Comparison of ENCODE assay signal across 27 cellular contexts in the genomic region with DNA sequence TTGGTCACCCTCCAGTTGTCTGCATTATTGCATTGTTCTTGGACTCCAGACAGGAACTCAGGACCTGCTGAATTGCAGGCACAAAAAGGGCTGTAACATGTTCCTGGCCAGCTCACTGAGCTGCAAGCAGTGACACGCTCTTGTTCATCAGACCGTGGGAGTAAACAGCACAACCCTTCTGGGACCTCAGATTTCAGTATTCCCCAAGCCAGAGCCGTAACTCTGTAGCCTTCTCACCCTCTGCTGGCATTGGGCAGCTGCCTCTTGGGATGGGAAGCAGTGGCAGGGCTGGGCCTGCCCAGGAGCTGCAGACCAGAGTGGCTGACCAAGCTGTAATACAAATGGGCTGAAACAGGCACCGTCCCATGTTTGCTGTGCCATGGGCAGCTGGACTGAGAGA.
DNase-seq lines count a peak whose midpoint lies in the region; ATAC-seq, FAIRE-seq and TF ChIP-seq lines count a peak whose summit lies in the region.
"Had no signal": no experiment of that assay in that cellular context is flagged by ENCODE, and none has a peak within 500 bp of the region (broad histone marks: within the 10 kb centered on the region; RNA-seq: fewer than 3 reads in every experiment).

No MANE protein-coding gene starts in this region.

- no peak for TF ChIP-seq RAD21 in H1 (IDR thresholded peaks at IDR 0.05 in 1 of 2, conservative IDR thresholded peaks at IDR 0.05 in 1 of 2; ENCODE audit: low read depth in 2 of 2, low read length in 2 of 2)

- no peak overlapping the region for H2BK15ac ChIP-seq in H1 (ENCODE audit: low read length)

- H3K27me3 Mint-ChIP-seq in neural progenitor cell (ENCODE audit: insufficient read depth, low read depth), result no peaks in the 10 kb centered on the region
- H3K27me3 Mint-ChIP-seq: CD4-positive, CD25-positive, alpha-beta regulatory T cell had no signal

- H2BK5ac ChIP-seq in H1 (ENCODE audit: low read depth, low read length), result no peak overlapping the region

- no peak overlapping the region for H3K56ac ChIP-seq in H1 (replicated peaks; ENCODE audit: insufficient read length, low read depth, low read length)

- TF ChIP-seq POLR2A in H1 (IDR thresholded peaks at IDR 0.05; ENCODE audit: control extremely low read depth in 1 of 2, low read depth in 2 of 2, low read length in 2 of 2), result no peak

- 0 out of 2 replicates have a peak overlapping the region, but pooled peaks have one; percentile 35 for H2BK12ac ChIP-seq in H1 (ENCODE audit: low read depth, low read length)

- H3K36me3 Mint-ChIP-seq in neural progenitor cell, result no peaks in the 10 kb centered on the region
- H3K36me3 Mint-ChIP-seq: CD4-positive, CD25-positive, alpha-beta regulatory T cell had no signal

- H3K79me2 ChIP-seq in H1 (ENCODE audit: control insufficient read depth in 1 of 2, insufficient read depth in 2 of 2, low read length in 2 of 2) (no peaks in the 10 kb centered on the region), neural progenitor cell (ENCODE audit: low read depth) (no peaks in the 10 kb centered on the region)

- H2AK5ac ChIP-seq in H1 (ENCODE audit: low read depth, low read length), result no peak overlapping the region

- H3F3A ChIP-seq in neural progenitor cell (ENCODE audit: low read depth), result no peaks in the 10 kb centered on the region

- H3K9me3 ChIP-seq in H1 (ENCODE audit: insufficient read depth in 2 of 2, low read depth in 1 of 2, low read length in 1 of 2) (no peaks in the 10 kb centered on the region), neural progenitor cell (ENCODE audit: low read depth) (no peaks in the 10 kb centered on the region), aorta (ENCODE audit: control insufficient read depth, low read length) (no peaks in the 10 kb centered on the region)
- H3K9me3 ChIP-seq: esophagus squamous epithelium, tibial artery had no signal

- H4K5ac ChIP-seq in H1 (ENCODE audit: insufficient read length, low read depth, low read length), result no peak overlapping the region

- 94% methylated on average over 4 of the region's 4 CpGs; no CpG with 5 or more reads in 1 of the 2 experiments for WGBS in H1 (ENCODE audit: extremely low coverage in 1 of 2, insufficient coverage in 1 of 2, insufficient read length in 1 of 2, insufficient replicate concordance in 2 of 2, low coverage in 1 of 2, low lambda C conversion rate in 2 of 2, missing lambda C conversion rate in 1 of 2), 2 experiments
- WGBS in aorta, 2 donors, result 69 to 84% methylated on average over 4 of the region's 4 CpGs

- no peaks in the 10 kb centered on the region for H3K36me3 ChIP-seq in H1 (ENCODE audit: control insufficient read depth in 2 of 4, insufficient read depth in 4 of 4, low read length in 3 of 4)
- no peaks in the 10 kb centered on the region for H3K36me3 ChIP-seq in neural progenitor cell
- H3K36me3 ChIP-seq in aorta (ENCODE audit: control insufficient read depth in 1 of 2, insufficient read depth in 2 of 2, low read length in 1 of 2), result no peaks in the 10 kb centered on the region
- H3K36me3 ChIP-seq: esophagus squamous epithelium, left lung, tibial artery had no signal

- no peak overlapping the region for H3K27ac Mint-ChIP-seq in neural progenitor cell
- H3K27ac Mint-ChIP-seq: activated T-cell treated with anti-CD3 and anti-CD28 coated beads, Interleukin-2, amount 50 U/mL, for 72 hours; CD4-positive, CD25-positive, alpha-beta regulatory T cell; nephron had no signal

- CTCF ChIA-PET in H1 (lab: Charles Lee; ENCODE audit: partially characterized antibody), result no interaction called here

- in situ Hi-C loops in ACHN (cut with HindIII; ENCODE audit: low pct_ligation_motif_present, low pct_unique_long_range_greater_than_20kb, low sequenced_read_pairs), result no loop called here

- H3K9me3 Mint-ChIP-seq in neural progenitor cell, result no peaks in the 10 kb centered on the region
- H3K9me3 Mint-ChIP-seq: nephron had no signal

- no peak overlapping the region for H4K8ac ChIP-seq in H1 (ENCODE audit: extremely low read depth, insufficient read depth, low read length)

- H3K4me3 ChIP-seq in H1 (ENCODE audit: extremely low read depth in 1 of 4, insufficient read depth in 2 of 4, low read depth in 3 of 4, low read length in 4 of 4) (no peak overlapping the region), neural progenitor cell (no peak overlapping the region), aorta (ENCODE audit: low read length in 2 of 2) (no peak overlapping the region)
- H3K4me3 ChIP-seq: esophagus squamous epithelium, left lung, skin epidermis, tibial artery had no signal

- no peak overlapping the region for H3K4me3 Mint-ChIP-seq in neural progenitor cell
- H3K4me3 Mint-ChIP-seq: activated T-cell treated with anti-CD3 and anti-CD28 coated beads, Interleukin-2, amount 50 U/mL, for 72 hours; CD4-positive, CD25-positive, alpha-beta regulatory T cell; nephron had no signal

- no peaks in the 10 kb centered on the region for H3K23me2 ChIP-seq in H1 (ENCODE audit: low read depth, low read length)

- no peak overlapping the region for H2BK20ac ChIP-seq in H1 (ENCODE audit: low read length)

- H3K4me2 ChIP-seq in H1 (ENCODE audit: insufficient read depth in 1 of 2, low read depth in 2 of 2, low read length in 2 of 2), result no peak overlapping the region
- no peak overlapping the region for H3K4me2 ChIP-seq in neural progenitor cell

- ATAC-seq in GM19324 (IDR thresholded peaks at IDR 0.05; ENCODE audit: low FRiP score, unreplicated experiment) (no peak), aorta (ENCODE audit: low FRiP score) (no peak)
- ATAC-seq: activated T-cell treated with anti-CD3 and anti-CD28 coated beads, Interleukin-2, amount 50 U/mL, for 72 hours; HCT116; left lung had no signal

- H3K27ac ChIP-seq in H1 (ENCODE audit: low read depth, low read length) (no peak overlapping the region), neural progenitor cell (no peak overlapping the region), aorta (ENCODE audit: low read depth in 1 of 2, low read length in 2 of 2) (no peak overlapping the region)
- H3K27ac ChIP-seq: left lung, tibial artery had no signal

- H4K20me1 ChIP-seq in H1 (replicated peaks in 1 of 2; ENCODE audit: control insufficient read depth in 1 of 2, insufficient read depth in 2 of 2, low read length in 2 of 2) (no peaks in the 10 kb centered on the region), neural progenitor cell (ENCODE audit: low read depth) (no peaks in the 10 kb centered on the region)

- no peak for TF ChIP-seq EP300 in H1 (IDR thresholded peaks at IDR 0.05; ENCODE audit: borderline replicate concordance in 1 of 2, low read depth in 2 of 2, low read length in 2 of 2)

- H3K18ac ChIP-seq in H1 (ENCODE audit: extremely low read depth, low read length), result no peak overlapping the region

- H3K14ac ChIP-seq in H1 (ENCODE audit: insufficient read length), result no peak overlapping the region

- H3K23ac ChIP-seq in H1 (ENCODE audit: insufficient read length), result no peak overlapping the region

- no peaks in the 10 kb centered on the region for H3K4me1 Mint-ChIP-seq in neural progenitor cell
- H3K4me1 Mint-ChIP-seq: CD4-positive, CD25-positive, alpha-beta regulatory T cell had no signal

- peak; percentile 49 for DNase-seq in DMS53 treated with DMSO at 0.1 percent for 48 hours (lab: John Stamatoyannopoulos, UW; ENCODE audit: unreplicated experiment)
- DNase-seq in NCI-H446 treated with DMSO at 0.1 percent for 48 hours (lab: John Stamatoyannopoulos, UW), result peak; percentile 92
- DNase-seq in H1 (ENCODE audit: low read depth in 1 of 2, low spot score in 2 of 2), result no peak
- DNase-seq in neural progenitor cell (ENCODE audit: low spot score), result no peak
- DNase-seq in ACHN, result no peak
- no peak for DNase-seq in hepatic stellate cell (ENCODE audit: low spot score)
- DNase-seq in aorta, result no peak
- DNase-seq: activated CD4-positive, CD25-positive, alpha-beta regulatory T cell treated with anti-CD3 and anti-CD28 coated beads, Interleukin-2, amount 50 U/mL, for 72 hours; activated CD8-positive, alpha-beta memory T cell treated with anti-CD3 and anti-CD28 coated beads for 24 hours; activated naive CD4-positive, alpha-beta T cell treated with anti-CD3 and anti-CD28 coated beads, Interleukin-2, amount 50 U/mL, for 16 hours; activated T-cell treated with anti-CD3 and anti-CD28 coated beads, Interleukin-2, amount 50 U/mL, for 72 hours; anterior cingulate cortex; CD4-positive, CD25-positive, alpha-beta regulatory T cell; DMS79 treated with DMSO at 0.1 percent for 48 hours; effector CD4-positive, alpha-beta T cell; esophagus squamous epithelium; glutamatergic neuron; NCI-H1436; NK-92 treated with Interleukin-12 subunit alpha and Interleukin-12 subunit beta, amount 100 ng/mL, for 24 hours; stimulated activated naive CD4-positive, alpha-beta T cell treated with Interleukin-2 at 50 U/mL for 16 hours; T1000; tibial artery had no signal

- H3K9ac ChIP-seq in H1 (replicated peaks in 1 of 4; ENCODE audit: extremely low read depth in 1 of 4, low read depth in 3 of 4, low read length in 3 of 4) (no peak overlapping the region), neural progenitor cell (no peak overlapping the region)

- H3K4me1 ChIP-seq in H1 (replicated peaks in 1 of 4; ENCODE audit: control insufficient read depth in 3 of 4, insufficient read depth in 4 of 4, low read length in 3 of 4), result peaks cover 0 to 10% (median 0%) of the 10 kb centered on the region in 4 experiments; a peak in 2 of 7 replicates
- no peaks in the 10 kb centered on the region for H3K4me1 ChIP-seq in neural progenitor cell
- no peaks in the 10 kb centered on the region for H3K4me1 ChIP-seq in aorta (ENCODE audit: control insufficient read depth in 1 of 2, insufficient read depth in 2 of 2, low read length in 2 of 2)
- H3K4me1 ChIP-seq: left lung, tibial artery had no signal

- POLR2A ChIA-PET in H1 (lab: Charles Lee; ENCODE audit: partially characterized antibody), result no interaction called here

- FAIRE-seq in H1 (lab: Jason Lieb, UNC), result no peak

- no peak overlapping the region for H4K91ac ChIP-seq in H1 (replicated peaks; ENCODE audit: insufficient read length, low read length)

- H3K27me3 ChIP-seq in H1 (replicated peaks in 1 of 4; ENCODE audit: control insufficient read depth in 3 of 4, extremely low read depth in 1 of 4, insufficient read depth in 3 of 4, low read length in 3 of 4), result no peaks in the 10 kb centered on the region
- H3K27me3 ChIP-seq in neural progenitor cell, result no peaks in the 10 kb centered on the region
- H3K27me3 ChIP-seq in aorta (ENCODE audit: control insufficient read depth in 1 of 2, insufficient read depth in 2 of 2, low read length in 1 of 2), result no peaks in the 10 kb centered on the region
- H3K27me3 ChIP-seq: esophagus squamous epithelium, left lung, tibial artery had no signal

- TF ChIP-seq CTCF in H1 (IDR thresholded peaks at IDR 0.05; ENCODE audit: control extremely low read depth in 1 of 3, insufficient read depth in 1 of 3, low read depth in 1 of 3, low read length in 3 of 3) (no peak), neural progenitor cell (IDR thresholded peaks at IDR 0.05) (no peak)

- intact Hi-C loops in aorta (cut with DNase I), result no loop called here

- no peak overlapping the region for H3K4ac ChIP-seq in H1 (replicated peaks; ENCODE audit: insufficient read length, low read depth, low read length)

- H3K79me1 ChIP-seq in H1 (ENCODE audit: low read depth, low read length), result no peaks in the 10 kb centered on the region

- peak overlapping the region; percentile 10 for H2BK120ac ChIP-seq in H1 (replicated peaks; ENCODE audit: low read depth, low read length)

- H2AFZ ChIP-seq in H1 (ENCODE audit: low read length), result peak overlapping the region; percentile 84
- peak overlapping the region; percentile 38 for H2AFZ ChIP-seq in neural progenitor cell (replicated peaks)

Comparison
In these comparisons a context has a peak if more than half of its experiments do, and no peak if none do; other contexts are left out.
1. DNase-seq: peak in DMS53 treated with DMSO at 0.1 percent for 48 hours (single experiment) and NCI-H446 treated with DMSO at 0.1 percent for 48 hours (single experiment); none in H1 (0 of 2), neural progenitor cell (single experiment), ACHN (single experiment), hepatic stellate cell (single experiment) and aorta (0 of 2).